In the genomic region with DNA sequence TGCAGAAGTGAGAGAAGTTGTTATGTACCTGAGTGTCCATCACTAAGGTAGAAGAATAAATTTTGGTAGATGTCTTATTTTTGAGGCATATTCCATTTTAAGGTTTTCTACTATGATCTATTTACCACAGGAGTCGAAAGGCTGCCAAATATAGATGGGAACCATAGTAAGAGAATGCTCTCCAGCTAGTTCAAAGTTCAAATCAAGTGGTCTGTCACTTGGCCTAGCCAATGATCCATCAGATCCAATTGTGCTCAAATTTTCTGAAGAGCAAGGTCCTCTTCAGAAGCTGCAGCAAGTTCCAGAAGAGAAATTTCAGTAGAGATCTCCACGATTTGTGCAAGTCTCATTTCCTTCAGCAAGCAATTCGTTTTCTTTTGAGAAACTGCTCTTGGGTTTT, we compare ENCODE assay signal across 34 cellular contexts. TPM values are rescaled to one million over a fixed set of nuclear protein-coding genes. Genes with fewer than 3 reads are reported as not detected.
DNase-seq lines count a peak whose midpoint lies in the region; ATAC-seq, FAIRE-seq and TF ChIP-seq lines count a peak whose summit lies in the region.
"Had no signal": no experiment of that assay in that cellular context is flagged by ENCODE, and none has a peak within 500 bp of the region (broad histone marks: within the 10 kb centered on the region; RNA-seq: fewer than 3 reads in every experiment).

No MANE protein-coding gene starts in this region.

- no peak overlapping the region for H2AFZ ChIP-seq in HepG2 (ENCODE audit: low read length)

- no peak for DNase-seq in HepG2 (ENCODE audit: low spot score)
- no peak for DNase-seq in left lobe of liver (ENCODE audit: low spot score)
- DNase-seq in right lobe of liver = no peak
- no peak for DNase-seq in stimulated activated CD4-positive, alpha-beta T cell treated with anti-CD3 and anti-CD28 coated beads, Interleukin-12 subunit alpha, Interleukin-12 subunit beta, amount 100 ng/mL, for 4 hours
- no peak for DNase-seq in GM12892 (ENCODE audit: insufficient read length)
- DNase-seq: 8988T; ACHN; AML-193; BE2C; C1 segment of cervical spinal cord; Caco-2; Calu3; CD4-positive, alpha-beta memory T cell; CD4-positive, alpha-beta T cell; CD4-positive, CD25-positive, alpha-beta regulatory T cell; CD8-positive, alpha-beta memory T cell; CD8-positive, alpha-beta T cell; COR-L47; DMS 273 treated with DMSO at 0.1 percent for 48 hours; DMS153; DMS53; DMS79; DMS79 treated with DMSO at 0.1 percent for 48 hours; DND-41; EL had no signal

- H3K4me1 ChIP-seq in liver (ENCODE audit: control insufficient read depth in 4 of 4, insufficient read depth in 4 of 4, low read length in 3 of 4) = peaks cover 4 to 32% (median 20%) of the 10 kb centered on the region in 4 donors
- H3K4me1 ChIP-seq in HepG2 (ENCODE audit: insufficient read depth, low read length) = peaks cover 27% of the 10 kb centered on the region
- peaks cover 0 to 35% (median 14%) of the 10 kb centered on the region in 4 donors for H3K4me1 ChIP-seq in right lobe of liver
- H3K4me1 ChIP-seq: A549; BE2C; BLaER1; BLaER1 treated with 17β-estradiol and CSF1 and Interleukin-3, amounts not matched to agents 10 nM and 100 nM had no signal

- H3K27me3 ChIP-seq in liver (ENCODE audit: control insufficient read depth in 4 of 4, insufficient read depth in 4 of 4, low read length in 3 of 4) = no peaks in the 10 kb centered on the region
- no peaks in the 10 kb centered on the region for H3K27me3 ChIP-seq in HepG2 (ENCODE audit: control insufficient read depth in 1 of 2, insufficient read depth in 2 of 2, low read length in 2 of 2)
- H3K27me3 ChIP-seq in right lobe of liver = no peaks in the 10 kb centered on the region
- H3K27me3 ChIP-seq: BE2C; BLaER1; BLaER1 treated with 17β-estradiol and CSF1 and Interleukin-3, amounts not matched to agents 10 nM and 100 nM had no signal

- ATAC-seq in HepG2 (no peak), left lobe of liver (peak; percentile 62), right lobe of liver (peak in 3 of 4 donors; percentile 27 to 67 (median 53))
- ATAC-seq: A549; CD8-positive, alpha-beta T cell had no signal

- H3K36me3 ChIP-seq in liver (ENCODE audit: control insufficient read depth in 4 of 4, insufficient read depth in 3 of 4, low read depth in 1 of 4, low read length in 3 of 4) = peaks cover 0 to 8% (median 4%) of the 10 kb centered on the region in 4 donors
- 0 out of 5 replicates have a peak, but pooled peaks cover 1 to 4% of the 10 kb centered on the region in 2 experiments for H3K36me3 ChIP-seq in HepG2 (replicated peaks in 1 of 2; ENCODE audit: control insufficient read depth in 1 of 2, insufficient read depth in 2 of 2, low read length in 2 of 2)
- H3K36me3 ChIP-seq in right lobe of liver = peaks cover 0 to 5% (median 3%) of the 10 kb centered on the region in 4 donors
- H3K36me3 ChIP-seq: BE2C; BLaER1; BLaER1 treated with 17β-estradiol and CSF1 and Interleukin-3, amounts not matched to agents 10 nM and 100 nM had no signal

- in situ Hi-C loops in HepG2 (cut with HindIII; ENCODE audit: extremely low pct_ligation_motif_present, low pct_unique_long_range_greater_than_20kb) = no loop called here

- H3K27ac ChIP-seq in liver (ENCODE audit: low read depth in 1 of 2, low read length in 2 of 2) (no peak overlapping the region), HepG2 (ENCODE audit: extremely low read length, insufficient read depth, low read length) (no peak overlapping the region), right lobe of liver (peak overlapping the region in 1 of 3 donors; percentile 51)
- H3K27ac ChIP-seq: 22Rv1; A549; BLaER1; BLaER1 treated with 17β-estradiol and CSF1 and Interleukin-3, amounts not matched to agents 10 nM and 100 nM; C4-2B had no signal

- FAIRE-seq in HepG2 (lab: Jason Lieb, UNC) = no peak
- FAIRE-seq in GM12892 (lab: Jason Lieb, UNC) = no peak
- FAIRE-seq: A204.1, A549, D721Med had no signal

- intact Hi-C loops in HepG2 (cut with micrococcal nuclease; ENCODE audit: unreplicated experiment) (no loop called here), right lobe of liver (cut with DNase I) (no loop called here)

- H3K79me2 ChIP-seq in HepG2 (ENCODE audit: insufficient read depth, low read length) = no peaks in the 10 kb centered on the region

- H4K20me1 ChIP-seq in HepG2 (ENCODE audit: insufficient read depth, low read length) = no peaks in the 10 kb centered on the region
- H4K20me1 ChIP-seq: BLaER1; BLaER1 treated with 17β-estradiol and CSF1 and Interleukin-3, amounts not matched to agents 10 nM and 100 nM had no signal

- H3K9ac ChIP-seq in liver (ENCODE audit: low read depth in 1 of 2, low read length in 2 of 2) (no peak overlapping the region), HepG2 (ENCODE audit: insufficient read depth, low read depth, low read length) (no peak overlapping the region)
- H3K9ac ChIP-seq: BLaER1; BLaER1 treated with 17β-estradiol and CSF1 and Interleukin-3, amounts not matched to agents 10 nM and 100 nM had no signal

- BruUV-seq in HepG2 (replicated peaks; lab: Mats Ljungman, UMichigan) = no TSS peak

- no peak for TF ChIP-seq CTCF in liver (IDR thresholded peaks at IDR 0.05; ENCODE audit: low read depth, low read length, missing input control)
- no peak for TF ChIP-seq CTCF in HepG2 (CRISPR knock-in tag; IDR thresholded peaks at IDR 0.05)
- no peak for TF ChIP-seq CTCF in right lobe of liver (IDR thresholded peaks at IDR 0.05)

- CTCF ChIA-PET in HepG2 (lab: Yijun Ruan, JAX; ENCODE audit: low intra/inter-chr PET ratio, low total read pairs) = no interaction called here

- TF ChIP-seq RAD21 in liver (IDR thresholded peaks at IDR 0.05) (no peak), HepG2 (CRISPR knock-in tag; IDR thresholded peaks at IDR 0.05) (no peak)

- WGBS in liver = 50% methylated on average over 3 of the region's 3 CpGs
- WGBS in HepG2 (ENCODE audit: low lambda C conversion rate) = 94% methylated on average over 3 of the region's 3 CpGs
- WGBS in right lobe of liver (ENCODE audit: insufficient coverage, low coverage, low lambda C conversion rate, missing lambda C conversion rate) = 43% methylated on average over 3 of the region's 3 CpGs

- TF ChIP-seq EP300 in HepG2 (IDR thresholded peaks at IDR 0.05; ENCODE audit: low read depth in 2 of 2, low read length in 2 of 2) = no peak
- TF ChIP-seq EP300 in HepG2 (CRISPR knock-in tag; IDR thresholded peaks at IDR 0.05; ENCODE audit: borderline replicate concordance) = no peak

- H3K9me3 ChIP-seq in liver (ENCODE audit: control insufficient read depth in 4 of 4, low read length in 3 of 4) (no peaks in the 10 kb centered on the region), HepG2 (ENCODE audit: low read length) (no peaks in the 10 kb centered on the region), right lobe of liver (no peaks in the 10 kb centered on the region)
- H3K9me3 ChIP-seq: A549, BE2C, BLaER1, Caco-2 had no signal

- POLR2A ChIA-PET in HepG2 (lab: Yijun Ruan, JAX) = interaction anchor here (1.0 to 2.9 kb wide), 3 partner anchors 10 to 17 kb away, joined by 3 to 10 read pairs (median 3); a partner anchor contains a TSS

- no peak overlapping the region for H3K4me3 ChIP-seq in liver (ENCODE audit: low read depth in 1 of 3, low read length in 3 of 3)
- H3K4me3 ChIP-seq in HepG2 (replicated peaks in 1 of 3; ENCODE audit: insufficient read depth in 1 of 3, low read depth in 2 of 3, low read length in 3 of 3) = no peak overlapping the region
- H3K4me3 ChIP-seq in right lobe of liver = no peak overlapping the region
- H3K4me3 ChIP-seq: A549; BLaER1; BLaER1 treated with 17β-estradiol and CSF1 and Interleukin-3, amounts not matched to agents 10 nM and 100 nM had no signal

- TF ChIP-seq POLR2A in HepG2 (IDR thresholded peaks at IDR 0.05; ENCODE audit: insufficient read depth in 1 of 2, low read depth in 2 of 2, low read length in 2 of 2) (no peak), right lobe of liver (IDR thresholded peaks at IDR 0.05) (no peak), GM12892 (IDR thresholded peaks at IDR 0.05; ENCODE audit: low read depth, low read length) (no peak)

- no peak overlapping the region for H3K4me2 ChIP-seq in HepG2 (ENCODE audit: low read depth, low read length)
- H3K4me2 ChIP-seq: A549; BLaER1; BLaER1 treated with 17β-estradiol and CSF1 and Interleukin-3, amounts not matched to agents 10 nM and 100 nM had no signal

RNA-seq across cellular contexts. Expression of a gene that starts 10.9 kb away (rescaled TPM):
- total RNA-seq in liver (100 to 1,000 TPM; 123 to 252 TPM), HepG2 (2016; rRNA removed; fragmentation: Illumina TruSeq; extraction: Trizol) (45.6 and 76.8 TPM in 2 replicates), left lobe of liver (147 TPM), right lobe of liver (100 to 1,000 TPM; 157 to 215 (median 183) TPM)
- polyA plus RNA-seq in liver (100 to 1,000 TPM in 1 of 2 donors, 10 to 100 TPM in 1; 88.9 to 162 TPM), HepG2 (2011; rRNA removed) (57.3 and 63.8 TPM in 2 replicates)
- 6.6 and 7.7 TPM in 2 replicates for total RNA-seq in HepG2 (2016; cell fraction: cytosol; rRNA removed; fragmentation: Illumina TruSeq; extraction: Trizol; ENCODE audit: low read depth)
- total RNA-seq in HepG2 (2016; cell fraction: insoluble cytoplasmic fraction; rRNA removed; fragmentation: Illumina TruSeq; extraction: Trizol) = 45.9 and 77.9 TPM in 2 replicates
- 16.5 and 18.4 TPM in 2 replicates for total RNA-seq in HepG2 (2016; cell fraction: membrane; rRNA removed; fragmentation: Illumina TruSeq; extraction: Trizol)
- total RNA-seq in HepG2 (2016; cell fraction: nucleus; rRNA removed; fragmentation: Illumina TruSeq; extraction: Trizol) = 67.0 and 76.8 TPM in 2 replicates
- polyA plus RNA-seq in HepG2 (2011; cell fraction: cytosol; rRNA removed) = 27.3 and 46.9 TPM in 2 replicates
- polyA plus RNA-seq in HepG2 (2011; cell fraction: nucleus; rRNA removed) = 15.9 and 19.0 TPM in 2 replicates
- polyA plus RNA-seq in HepG2 (2012) = 49.8 and 56.8 TPM in 2 replicates
- polyA plus RNA-seq in HepG2 (2016; cell fraction: cytosol; fragmentation: Illumina TruSeq; extraction: Trizol; ENCODE audit: low read depth) = 3.4 and 4.6 TPM in 2 replicates
- polyA plus RNA-seq in HepG2 (2016; cell fraction: insoluble cytoplasmic fraction; fragmentation: Illumina TruSeq; extraction: Trizol; ENCODE audit: low read depth) = 34.0 and 37.7 TPM in 2 replicates
- 8.8 and 10.1 TPM in 2 replicates for polyA plus RNA-seq in HepG2 (2016; cell fraction: membrane; fragmentation: Illumina TruSeq; extraction: Trizol; ENCODE audit: low read depth)
- 73.1 and 76.0 TPM in 2 replicates for polyA plus RNA-seq in HepG2 (2016; cell fraction: nucleus; fragmentation: Illumina TruSeq; extraction: Trizol; ENCODE audit: insufficient read depth, low read depth)
- 1.6 and 26.2 TPM in 2 replicates for polyA minus RNA-seq in HepG2 (2011; rRNA and poly(A)+ RNA removed; ENCODE audit: low replicate concordance)
- polyA minus RNA-seq in HepG2 (2011; cell fraction: cytosol; rRNA and poly(A)+ RNA removed) = 52.4 and 70.5 TPM in 2 replicates
- polyA minus RNA-seq in HepG2 (2011; cell fraction: nucleus; rRNA and poly(A)+ RNA removed) = 31.2 and 49.1 TPM in 2 replicates
- 0.11 TPM for polyA plus RNA-seq in GM12892 (2012; ENCODE audit: missing spikeins)
- total RNA-seq: B cell; CD4-positive, alpha-beta memory T cell; CD4-positive, alpha-beta T cell; CD8-positive, alpha-beta T cell had no signal
- polyA plus RNA-seq: CD4-positive, alpha-beta memory T cell; CD4-positive, CD25-positive, alpha-beta regulatory T cell; CD8-positive, alpha-beta memory T cell had no signal

RNA-seq across cellular contexts. Expression of a gene that starts 17.2 kb away (rescaled TPM):
- 1 to 10 TPM; 3.1 to 3.9 TPM for total RNA-seq in liver
- 1 to 10 TPM; 3.0 to 5.8 TPM for polyA plus RNA-seq in liver
- total RNA-seq in HepG2 (2016; rRNA removed; fragmentation: Illumina TruSeq; extraction: Trizol) = 9.6 and 12.7 TPM in 2 replicates
- 16.9 and 22.2 TPM in 2 replicates for total RNA-seq in HepG2 (2016; cell fraction: cytosol; rRNA removed; fragmentation: Illumina TruSeq; extraction: Trizol; ENCODE audit: low read depth)
- 10.0 and 11.7 TPM in 2 replicates for total RNA-seq in HepG2 (2016; cell fraction: insoluble cytoplasmic fraction; rRNA removed; fragmentation: Illumina TruSeq; extraction: Trizol)
- total RNA-seq in HepG2 (2016; cell fraction: membrane; rRNA removed; fragmentation: Illumina TruSeq; extraction: Trizol) = 4.1 and 5.4 TPM in 2 replicates
- 7.1 and 8.3 TPM in 2 replicates for total RNA-seq in HepG2 (2016; cell fraction: nucleus; rRNA removed; fragmentation: Illumina TruSeq; extraction: Trizol)
- 1.6 and 2.2 TPM in 2 replicates for polyA plus RNA-seq in HepG2 (2011; rRNA removed)
- polyA plus RNA-seq in HepG2 (2011; cell fraction: cytosol; rRNA removed) = 1.5 and 2.6 TPM in 2 replicates
- polyA plus RNA-seq in HepG2 (2011; cell fraction: nucleus; rRNA removed) = 1.1 and 1.5 TPM in 2 replicates
- 3.0 and 3.2 TPM in 2 replicates for polyA plus RNA-seq in HepG2 (2012)
- polyA plus RNA-seq in HepG2 (2016; cell fraction: cytosol; fragmentation: Illumina TruSeq; extraction: Trizol; ENCODE audit: low read depth) = 0.16 and 0.32 TPM in 2 replicates
- polyA plus RNA-seq in HepG2 (2016; cell fraction: insoluble cytoplasmic fraction; fragmentation: Illumina TruSeq; extraction: Trizol; ENCODE audit: low read depth) = 11.0 and 11.4 TPM in 2 replicates
- polyA plus RNA-seq in HepG2 (2016; cell fraction: membrane; fragmentation: Illumina TruSeq; extraction: Trizol; ENCODE audit: low read depth) = 0.80 and 1.2 TPM in 2 replicates
- 6.5 and 8.1 TPM in 2 replicates for polyA plus RNA-seq in HepG2 (2016; cell fraction: nucleus; fragmentation: Illumina TruSeq; extraction: Trizol; ENCODE audit: insufficient read depth, low read depth)
- polyA minus RNA-seq in HepG2 (2011; rRNA and poly(A)+ RNA removed; ENCODE audit: low replicate concordance) = 3.2 and 4.0 TPM in 2 replicates
- 3.1 and 4.7 TPM in 2 replicates for polyA minus RNA-seq in HepG2 (2011; cell fraction: cytosol; rRNA and poly(A)+ RNA removed)
- polyA minus RNA-seq in HepG2 (2011; cell fraction: nucleus; rRNA and poly(A)+ RNA removed) = 2.4 and 3.7 TPM in 2 replicates
- 4.2 TPM for total RNA-seq in left lobe of liver
- 1 to 10 TPM; 3.9 to 5.6 (median 4.5) TPM for total RNA-seq in right lobe of liver
- polyA plus RNA-seq in GM12892 (2012; ENCODE audit: missing spikeins) = 4.9 TPM
